Comparison of ENCODE assay signal across 8 cellular contexts in genomic region chr11:2927851-2928604, GRCh38. TPM values are rescaled to one million over a fixed set of nuclear protein-coding genes. Genes with fewer than 3 reads are reported as not detected.
DNase-seq lines count a peak whose midpoint lies in the region; ATAC-seq and TF ChIP-seq lines count a peak whose summit lies in the region.

No MANE protein-coding gene starts in this region.

- H3K27me3 ChIP-seq in AG04450 (ENCODE audit: control insufficient read depth, insufficient read depth, low read length) (no peaks in the 10 kb centered on the region), HUES64 (ENCODE audit: insufficient read depth, low read length) (peaks cover 41% of the 10 kb centered on the region), breast epithelium (no peaks in the 10 kb centered on the region)

- no peak for TF ChIP-seq POLR2A in breast epithelium (IDR thresholded peaks at IDR 0.05)

- WGBS in HUES64, result 19% methylated on average over 25 of the region's 25 CpGs

- H3K27ac ChIP-seq in AG04450 (ENCODE audit: low read depth, low read length) (peak overlapping the region; percentile 21), HUES64 (ENCODE audit: low read depth, low read length) (no peak overlapping the region), breast epithelium (peak overlapping the region in 1 of 2 donors; percentile 12)

- DNase-seq in AG04450 (ENCODE audit: low read depth, low spot score) (no peak), breast epithelium (ENCODE audit: low spot score in 2 of 2) (no peak), left colon (peak; percentile 58 to 75), RPMI8226 (no peak), COR-L47 (lab: John Stamatoyannopoulos, UW) (no peak), SHP77 treated with DMSO at 0.1 percent for 48 hours (lab: John Stamatoyannopoulos, UW) (no peak)

- H3K9ac ChIP-seq in HUES64 (ENCODE audit: low read depth, low read length), result peak overlapping the region; percentile 78; the same call in 1 of the 2 replicates

- H3K4me3 ChIP-seq in AG04450 (ENCODE audit: low read depth, low read length) (peak overlapping the region; percentile 77), HUES64 (ENCODE audit: low read length) (peak overlapping the region; percentile 68), breast epithelium (peak overlapping the region; percentile 48 to 79 (median 60))

- H3K36me3 ChIP-seq in HUES64 (ENCODE audit: insufficient read depth, low read length), result no peaks in the 10 kb centered on the region
- H3K36me3 ChIP-seq in breast epithelium, result no peaks in the 10 kb centered on the region

- TF ChIP-seq CTCF in AG04450 (IDR thresholded peaks at IDR 0.05; ENCODE audit: low read depth, low read length) (no peak), breast epithelium (IDR thresholded peaks at IDR 0.05) (no peak)

- intact Hi-C loops in breast epithelium (cut with DNase I; ENCODE audit: low total_unique reads) (no loop called here), left colon (cut with DNase I, micrococcal nuclease) (no loop called here)

- POLR2A ChIA-PET in AG04450 (lab: Yijun Ruan, JAX), result interaction anchor here (0.8 to 2.8 kb wide), 11 partner anchors 9 to 395 kb away, joined by 3 to 32 read pairs (median 9); partner anchors contain the start of gene CARS1

- no peaks in the 10 kb centered on the region; the same call in 1 of the 2 replicates for H3K9me3 ChIP-seq in AG04450 (ENCODE audit: control insufficient read depth, insufficient read depth, low read length)
- no peaks in the 10 kb centered on the region for H3K9me3 ChIP-seq in HUES64 (ENCODE audit: insufficient read depth, low read depth, low read length)
- H3K9me3 ChIP-seq in breast epithelium, result no peaks in the 10 kb centered on the region

- peaks cover 16% of the 10 kb centered on the region; the same call in 1 of the 2 replicates for H3K4me1 ChIP-seq in HUES64 (ENCODE audit: insufficient read depth, low read length)
- peaks cover 9 to 14% of the 10 kb centered on the region in 2 donors for H3K4me1 ChIP-seq in breast epithelium

- peak; percentile 14 for ATAC-seq in left colon
- no peak for ATAC-seq in GM18868 (IDR thresholded peaks at IDR 0.05; ENCODE audit: unreplicated experiment)

- CTCF ChIA-PET in AG04450 (lab: Charles Lee), result interaction anchor here (2.3 kb wide), 1 partner anchor 395 kb away, joined by 11 read pairs; no protein-coding TSS in a partner anchor

RNA-seq across cellular contexts. Expression of gene PHLDA2, which starts 1.2 kb away (rescaled TPM):
- 9.6 and 14.4 TPM in 2 replicates for polyA plus RNA-seq in AG04450 (2011; rRNA removed)
- 3.2 and 3.6 TPM in 2 replicates for polyA minus RNA-seq in AG04450 (2011; rRNA and poly(A)+ RNA removed)
- 8.3 TPM for polyA plus RNA-seq in HUES64 (2013, experiment 1 of 2)
- 9.8 TPM for polyA plus RNA-seq in HUES64 (2013, experiment 2 of 2)
- 1 to 10 TPM in 2 of 3 donors, not detected in 1; 2.0 to 2.3 TPM for total RNA-seq in breast epithelium
- total RNA-seq in left colon, result 10 to 100 TPM; 29.9 to 36.7 TPM

RNA-seq across cellular contexts. Expression of gene CDKN1C, which starts 42.5 kb away (rescaled TPM):
- 6.3 and 8.1 TPM in 2 replicates for polyA plus RNA-seq in AG04450 (2011; rRNA removed)
- 1.8 and 4.0 TPM in 2 replicates for polyA minus RNA-seq in AG04450 (2011; rRNA and poly(A)+ RNA removed)
- 18.6 TPM for polyA plus RNA-seq in HUES64 (2013, experiment 1 of 2)
- 31.3 TPM for polyA plus RNA-seq in HUES64 (2013, experiment 2 of 2)
- total RNA-seq in breast epithelium (100 to 1,000 TPM in 1 of 3 donors, 10 to 100 TPM in 2; 48.2 to 136 (median 88.8) TPM), left colon (10 to 100 TPM in 1 of 2 donors, 1 to 10 TPM in 1; 5.8 to 10.6 TPM)

Comparison
In these comparisons a context has a peak if more than half of its experiments do, and no peak if none do; other contexts are left out.
1. DNase-seq: peak in left colon (2 of 2); none in AG04450 (single experiment), breast epithelium (0 of 2), RPMI8226 (single experiment), COR-L47 (single experiment) and SHP77 treated with DMSO at 0.1 percent for 48 hours (single experiment).
2. RNA of gene PHLDA2, which starts 1.2 kb away (total RNA-seq): 29.9 to 36.7 TPM in left colon; 2.0 to 2.3 TPM in breast epithelium; every median in the first group is over 4 times any median in the second.
3. RNA of gene CDKN1C, which starts 42.5 kb away (total RNA-seq): 48.2 to 136 TPM in breast epithelium; 5.8 to 10.6 TPM in left colon; every median in the first group is over 4 times any median in the second.
4. Peak in every context shown above with its lines, with median percentiles within 50 percentile points of each other: H3K4me3 ChIP-seq.